15 cellular contexts compared by ENCODE assay signal in the genomic region with DNA sequence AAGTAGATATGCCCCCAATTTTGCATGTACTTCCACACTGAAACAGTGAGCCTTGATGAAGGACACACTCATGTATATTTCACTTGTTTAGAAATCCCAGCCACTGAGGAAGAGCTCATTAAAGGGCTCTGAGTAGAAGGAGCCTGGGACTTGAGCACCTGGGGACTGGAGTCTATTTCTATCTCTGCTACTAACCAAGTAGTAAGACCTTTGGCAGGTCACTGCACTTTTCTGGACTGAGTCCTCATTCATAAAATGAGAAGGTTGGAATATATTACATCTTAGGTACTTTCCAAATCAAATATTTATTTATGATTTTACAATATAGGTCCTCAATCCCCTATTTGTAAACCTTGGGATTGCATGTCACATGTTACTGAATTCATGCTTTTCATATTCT.
DNase-seq lines count a peak whose midpoint lies in the region; ATAC-seq and TF ChIP-seq lines count a peak whose summit lies in the region.
"Had no signal": no experiment of that assay in that cellular context is flagged by ENCODE, and none has a peak within 500 bp of the region (broad histone marks: within the 10 kb centered on the region; RNA-seq: fewer than 3 reads in every experiment).

No MANE protein-coding gene starts in this region.

- H3K27ac ChIP-seq in cardiac muscle cell (peak overlapping the region; percentile 42), right cardiac atrium (ENCODE audit: low read length) (no peak overlapping the region), body of pancreas (peak overlapping the region in 3 of 4 donors; percentile 36 to 61 (median 51))
- H3K27ac ChIP-seq: A549, C4-2B, GM23248 had no signal

- no peak for ATAC-seq in right cardiac atrium
- ATAC-seq in body of pancreas = peak; percentile 89
- no peak for ATAC-seq in HG02885 (IDR thresholded peaks at IDR 0.05; ENCODE audit: poor library complexity, unreplicated experiment)
- ATAC-seq: A549, GM12878 had no signal

- intact Hi-C loops in right cardiac atrium (cut with DNase I) (no loop called here), body of pancreas (cut with DNase I) (no loop called here)

- peaks cover 17% of the 10 kb centered on the region for H3K4me1 ChIP-seq in cardiac muscle cell (ENCODE audit: low read depth)
- no peaks in the 10 kb centered on the region for H3K4me1 ChIP-seq in right cardiac atrium (ENCODE audit: control insufficient read depth, insufficient read depth, low read length)
- H3K4me1 ChIP-seq in body of pancreas = peaks cover 18% of the 10 kb centered on the region
- H3K4me1 ChIP-seq: A549, BE2C had no signal

- DNase-seq in cardiac muscle cell (ENCODE audit: low read depth in 1 of 2, low spot score in 1 of 2) (no peak), right cardiac atrium (no peak), LNCaP clone FGC (ENCODE audit: low read depth) (peak; percentile 78), body of pancreas (peak; percentile 37 to 80 (median 70)), HuH-7 (ENCODE audit: low spot score) (no peak), GOT3 (lab: John Stamatoyannopoulos, UW) (no peak)
- DNase-seq: BE2C; CD4-positive, alpha-beta memory T cell; DMS79; GM23248; H7 had no signal

- TF ChIP-seq CTCF in cardiac muscle cell (IDR thresholded peaks at IDR 0.05; ENCODE audit: low read depth, low read length) (no peak), LNCaP clone FGC (IDR thresholded peaks at IDR 0.05; ENCODE audit: control insufficient read depth, extremely low read depth, insufficient read depth) (no peak), body of pancreas (IDR thresholded peaks at IDR 0.05) (peak in 3 of 7 experiments; percentile 6 to 36 (median 21))

- H3K36me3 ChIP-seq in cardiac muscle cell (no peaks in the 10 kb centered on the region), body of pancreas (replicated peaks in 1 of 2; ENCODE audit: insufficient read depth in 1 of 2, low read depth in 2 of 2) (no peaks in the 10 kb centered on the region)
- H3K36me3 ChIP-seq: BE2C had no signal

- H3K9me3 ChIP-seq in cardiac muscle cell (ENCODE audit: low read depth) (no peaks in the 10 kb centered on the region), right cardiac atrium (ENCODE audit: control insufficient read depth, low read length) (no peaks in the 10 kb centered on the region), body of pancreas (no peaks in the 10 kb centered on the region)
- H3K9me3 ChIP-seq: A549, BE2C had no signal

- no peaks in the 10 kb centered on the region for H3K27me3 ChIP-seq in cardiac muscle cell
- H3K27me3 ChIP-seq in right cardiac atrium (ENCODE audit: control insufficient read depth, insufficient read depth) = no peaks in the 10 kb centered on the region
- H3K27me3 ChIP-seq in body of pancreas = no peaks in the 10 kb centered on the region
- H3K27me3 ChIP-seq: BE2C had no signal

- TF ChIP-seq POLR2A in body of pancreas (IDR thresholded peaks at IDR 0.05) = no peak

- H3K4me3 ChIP-seq in cardiac muscle cell = no peak overlapping the region
- H3K4me3 ChIP-seq in right cardiac atrium (ENCODE audit: low read length) = no peak overlapping the region
- no peak overlapping the region for H3K4me3 ChIP-seq in LNCaP clone FGC (ENCODE audit: low read depth, low read length)
- no peak overlapping the region for H3K4me3 ChIP-seq in body of pancreas
- H3K4me3 ChIP-seq: A549, GM12878, GM23248 had no signal

Comparison
In these comparisons a context has a peak if more than half of its experiments do, and no peak if none do; other contexts are left out.
1. DNase-seq: peak in LNCaP clone FGC (single experiment) and body of pancreas (4 of 4); none in cardiac muscle cell (0 of 2), right cardiac atrium (0 of 3), HuH-7 (single experiment) and GOT3 (single experiment).